9 cellular contexts compared by ENCODE assay signal in genomic region chr15:78761475-78761874, GRCh38. TPM values are rescaled to one million over a fixed set of nuclear protein-coding genes. Genes with fewer than 3 reads are reported as not detected.
DNase-seq lines count a peak whose midpoint lies in the region; ATAC-seq and TF ChIP-seq lines count a peak whose summit lies in the region.
"Not testable (repeated sequence)": the region's sequence is repeated elsewhere in the genome, so short reads cannot be mapped to it uniquely, and the experiment has no call there.
"Had no signal": no experiment of that assay in that cellular context is flagged by ENCODE, and none has a peak within 500 bp of the region (broad histone marks: within the 10 kb centered on the region; RNA-seq: fewer than 3 reads in every experiment).

No MANE protein-coding gene starts in this region.

- not testable (repeated sequence) for H3K36me3 ChIP-seq in effector memory CD4-positive, alpha-beta T cell (ENCODE audit: control insufficient read depth, insufficient read depth, low read length); psoas muscle (ENCODE audit: insufficient read depth in 1 of 2, low read depth in 1 of 2)

- ATAC-seq in GM21381 (IDR thresholded peaks at IDR 0.05; ENCODE audit: unreplicated experiment) = peak; percentile 33
- ATAC-seq in HG03439 (IDR thresholded peaks at IDR 0.05; ENCODE audit: unreplicated experiment) = peak; percentile 28
- ATAC-seq in psoas muscle = not testable (repeated sequence)

- TF ChIP-seq CTCF in GM12864 (IDR thresholded peaks at IDR 0.05; ENCODE audit: low read depth, low read length, missing control alignments); psoas muscle (IDR thresholded peaks at IDR 0.05): not testable (repeated sequence)

- not testable (repeated sequence) for H3K9me3 ChIP-seq in effector memory CD4-positive, alpha-beta T cell (ENCODE audit: control insufficient read depth, low read length); psoas muscle

- H3K27me3 ChIP-seq in effector memory CD4-positive, alpha-beta T cell (replicated peaks; ENCODE audit: control insufficient read depth, insufficient read depth, low read length, poor library complexity, severe bottlenecking); psoas muscle (ENCODE audit: insufficient read depth in 3 of 3, low read length in 2 of 3): not testable (repeated sequence)

- WGBS in psoas muscle, 3 donors = 74 to 83% (median 81%) methylated on average over 9 of the region's 9 CpGs

- H3K4me1 ChIP-seq in effector memory CD4-positive, alpha-beta T cell (ENCODE audit: control insufficient read depth, insufficient read depth, low read length, poor library complexity, severe bottlenecking) = peaks cover 18% of the 10 kb centered on the region
- not testable (repeated sequence) for H3K4me1 ChIP-seq in psoas muscle

- DNase-seq in GM12864 (ENCODE audit: low read depth) = peak; percentile 79
- DNase-seq in T-helper 1 cell = peak; percentile 41 to 94 (median 59)
- peak; percentile 65 for DNase-seq in activated T-cell treated with anti-CD3 and anti-CD28 coated beads, Interleukin-2, amount 50 U/mL, for 1 hour
- peak; percentile 42 to 61 (median 55) for DNase-seq in effector memory CD4-positive, alpha-beta T cell
- DNase-seq in psoas muscle = peak; percentile 40 to 67
- DNase-seq in stimulated activated CD8-positive, alpha-beta memory T cell treated with anti-CD3 and anti-CD28 coated beads, Interleukin-7, amount 100 ng/mL, for 48 hours (ENCODE audit: extremely low read depth in 1 of 2, low read depth in 1 of 2) = peak; percentile 52 to 66

- intact Hi-C loops in psoas muscle (cut with DNase I) = loop anchor here (5.0 to 10.0 kb wide), 3 partner anchors 51 to 113 kb away; partner anchors contain the start of genes ADAMTS7 (in 2 of the 2) and MORF4L1 (in 1 of the 2)

- H3K4me3 ChIP-seq in GM12864 (ENCODE audit: low read depth, low read length); psoas muscle: not testable (repeated sequence)
- peak overlapping the region; percentile 25 for H3K4me3 ChIP-seq in effector memory CD4-positive, alpha-beta T cell (ENCODE audit: insufficient read depth, low read depth, low read length, poor library complexity, severe bottlenecking)

- H3K27ac ChIP-seq in effector memory CD4-positive, alpha-beta T cell (ENCODE audit: insufficient read depth, low read length, poor library complexity, severe bottlenecking); psoas muscle: not testable (repeated sequence)

RNA-seq across cellular contexts. Expression of gene ADAMTS7, which starts 49.8 kb away (rescaled TPM):
- total RNA-seq in psoas muscle = 1 to 10 TPM in 2 of 4 donors, under 1 TPM in 2; 0.74 to 1.3 (median 0.96) TPM
- under 1 TPM; 0.32 to 0.61 (median 0.59) TPM for polyA plus RNA-seq in psoas muscle
- polyA plus RNA-seq: CD14-positive monocyte had no signal
